ENCODE assay signal across 8 cellular contexts in genomic region chr15:101258238-101259144, GRCh38. TPM values are rescaled to one million over a fixed set of nuclear protein-coding genes. Genes with fewer than 3 reads are reported as not detected.
DNase-seq lines count a peak whose midpoint lies in the region; ATAC-seq and TF ChIP-seq lines count a peak whose summit lies in the region.

No MANE protein-coding gene starts in this region.

- BruUV-seq in Panc1 (replicated peaks; lab: Mats Ljungman, UMichigan) = no TSS peak

- H3K4me3 ChIP-seq in HUES48 (ENCODE audit: low read depth, low read length) = no peak overlapping the region
- H3K4me3 ChIP-seq in Panc1 (ENCODE audit: low read depth in 2 of 2, low read length in 2 of 2) = peak overlapping the region in 1 of 2 experiments; percentile 12; a peak in 1 of 4 replicates
- H3K4me3 ChIP-seq in adipocyte (ENCODE audit: low read length) = no peak overlapping the region
- H3K4me3 ChIP-seq in heart right ventricle = no peak overlapping the region

- WGBS in heart right ventricle, 2 donors = 25 to 35% methylated on average over 11 of the region's 11 CpGs

- TF ChIP-seq CTCF in Panc1 (IDR thresholded peaks at IDR 0.05) = peak; percentile 84
- TF ChIP-seq CTCF in heart right ventricle (IDR thresholded peaks at IDR 0.05) = peak; percentile 71 to 97 (median 90)

- no peak overlapping the region for H3K4me3 Mint-ChIP-seq in activated T-cell treated with anti-CD3 and anti-CD28 coated beads, Interleukin-2, amount 50 U/mL, for 24 hours

- in situ Hi-C loops in Panc1 (cut with HindIII; ENCODE audit: low pct_unique_long_range_greater_than_20kb, low sequenced_read_pairs) = no loop called here

- no peaks in the 10 kb centered on the region for H3K27me3 ChIP-seq in HUES48 (ENCODE audit: control insufficient read depth, insufficient read depth, low read length)
- H3K27me3 ChIP-seq in Panc1 (ENCODE audit: control insufficient read depth, insufficient read depth, low read length) = no peaks in the 10 kb centered on the region
- no peaks in the 10 kb centered on the region for H3K27me3 ChIP-seq in adipocyte (replicated peaks; ENCODE audit: control insufficient read depth, insufficient read depth, low read length)
- H3K27me3 ChIP-seq in heart right ventricle = no peaks in the 10 kb centered on the region

- DNase-seq in activated T-cell treated with anti-CD3 and anti-CD28 coated beads for 24 hours (ENCODE audit: low read depth) (peak; percentile 43), Panc1 (ENCODE audit: low read depth, low spot score) (peak; percentile 38), adipocyte (ENCODE audit: low read depth) (peak; percentile 89), heart right ventricle (peak in 1 of 2 donors; percentile 75), retina (peak; percentile 79)
- DNase-seq in activated T-cell treated with anti-CD3 and anti-CD28 coated beads, Interleukin-2, amount 50 U/mL, for 24 hours = no peak

- intact Hi-C loops in Panc1 (cut with micrococcal nuclease; ENCODE audit: unreplicated experiment) (loop anchor here (1.0 to 10.0 kb wide), 3 partner anchors 169 to 344 kb away; partner anchors contain the start of gene LRRK1), heart right ventricle (cut with DNase I) (loop anchor here (1.0 to 10.0 kb wide), 12 partner anchors 134 to 634 kb away; partner anchors contain the start of gene LRRK1 (in 2 of the 10))

- POLR2A ChIA-PET in Panc1 (lab: Charles Lee) = no interaction called here

- peaks cover 28% of the 10 kb centered on the region for H3K4me1 Mint-ChIP-seq in activated T-cell treated with anti-CD3 and anti-CD28 coated beads, Interleukin-2, amount 50 U/mL, for 24 hours (ENCODE audit: low read depth)

- H3K36me3 Mint-ChIP-seq in activated T-cell treated with anti-CD3 and anti-CD28 coated beads, Interleukin-2, amount 50 U/mL, for 24 hours (ENCODE audit: low read depth) = no peaks in the 10 kb centered on the region

- H3K9ac ChIP-seq in HUES48 (ENCODE audit: low read depth, low read length) (peak overlapping the region; percentile 25; the same call in 1 of the 2 replicates), adipocyte (ENCODE audit: low read length) (no peak overlapping the region)

- no peaks in the 10 kb centered on the region for H3K9me3 ChIP-seq in HUES48 (ENCODE audit: control insufficient read depth, insufficient read depth, low read length)
- H3K9me3 ChIP-seq in Panc1 (ENCODE audit: control insufficient read depth, insufficient read depth, low read depth, low read length) = no peaks in the 10 kb centered on the region
- no peaks in the 10 kb centered on the region for H3K9me3 ChIP-seq in adipocyte (ENCODE audit: control insufficient read depth, low read length)
- no peaks in the 10 kb centered on the region for H3K9me3 ChIP-seq in heart right ventricle

- H3K27ac ChIP-seq in HUES48 (ENCODE audit: low read depth, low read length) = no peak overlapping the region
- no peak overlapping the region for H3K27ac ChIP-seq in Panc1 (ENCODE audit: low read length)
- no peak overlapping the region for H3K27ac ChIP-seq in heart right ventricle

- H3K27me3 Mint-ChIP-seq in activated T-cell treated with anti-CD3 and anti-CD28 coated beads, Interleukin-2, amount 50 U/mL, for 24 hours = peaks cover 6% of the 10 kb centered on the region

- H3K27ac Mint-ChIP-seq in activated T-cell treated with anti-CD3 and anti-CD28 coated beads, Interleukin-2, amount 50 U/mL, for 24 hours = no peak overlapping the region

- CTCF ChIA-PET in Panc1 (lab: Charles Lee) = interaction anchor here (0.7 to 1.4 kb wide), 6 partner anchors 59 to 1995 kb away, joined by 3 to 5 read pairs (median 4); no protein-coding TSS in a partner anchor

- H3K36me3 ChIP-seq in HUES48 (ENCODE audit: control insufficient read depth, insufficient read depth, low read length) (no peaks in the 10 kb centered on the region), Panc1 (ENCODE audit: control insufficient read depth, insufficient read depth, low read length) (no peaks in the 10 kb centered on the region), adipocyte (ENCODE audit: control insufficient read depth, insufficient read depth, low read length, severe bottlenecking) (no peaks in the 10 kb centered on the region), heart right ventricle (no peaks in the 10 kb centered on the region)

- H3K4me1 ChIP-seq in HUES48 (ENCODE audit: control insufficient read depth, insufficient read depth, low read length) (peaks cover 15% of the 10 kb centered on the region), Panc1 (ENCODE audit: control insufficient read depth, insufficient read depth, low read length) (peaks cover 14% of the 10 kb centered on the region), adipocyte (ENCODE audit: control insufficient read depth, insufficient read depth, low read length) (peaks cover 5% of the 10 kb centered on the region), heart right ventricle (peaks cover 0 to 26% (median 21%) of the 10 kb centered on the region in 9 donors)

- H3K9me3 Mint-ChIP-seq in activated T-cell treated with anti-CD3 and anti-CD28 coated beads, Interleukin-2, amount 50 U/mL, for 24 hours = no peaks in the 10 kb centered on the region

- ATAC-seq in Panc1 (peak; percentile 85), heart right ventricle (peak in 7 of 8 donors; percentile 43 to 78 (median 67)), HG02981 (IDR thresholded peaks at IDR 0.05; ENCODE audit: unreplicated experiment) (no peak)

RNA-seq across cellular contexts. Expression of gene CHSY1, which starts 6.6 kb away (rescaled TPM):
- 50.8 TPM for total RNA-seq in Panc1 (2021; ENCODE audit: unreplicated experiment)
- 21.5 TPM for polyA plus RNA-seq in Panc1 (2012; ENCODE audit: insufficient read length)
- total RNA-seq in heart right ventricle = 10 to 100 TPM in 8 of 10 donors, 1 to 10 TPM in 2; 9.7 to 35.1 (median 15.7) TPM
- 10 to 100 TPM in 1 of 2 donors, 1 to 10 TPM in 1; 6.9 to 11.3 TPM for polyA plus RNA-seq in heart right ventricle

RNA-seq across cellular contexts. Expression of gene SELENOS, which starts 18.8 kb away (rescaled TPM):
- total RNA-seq in Panc1 (2021; ENCODE audit: unreplicated experiment) (74.9 TPM), heart right ventricle (10 to 100 TPM; 28.4 to 90.6 (median 42.7) TPM)
- polyA plus RNA-seq in Panc1 (2012; ENCODE audit: insufficient read length) = 55.4 TPM
- 100 to 1,000 TPM in 1 of 2 donors, 10 to 100 TPM in 1; 48.4 to 192 TPM for polyA plus RNA-seq in heart right ventricle

RNA-seq across cellular contexts. Expression of gene SNRPA1, which starts 36.6 kb away (rescaled TPM):
- total RNA-seq in Panc1 (2021; ENCODE audit: unreplicated experiment) (98.0 TPM), heart right ventricle (10 to 100 TPM; 23.8 to 36.3 (median 29.9) TPM)
- polyA plus RNA-seq in Panc1 (2012; ENCODE audit: insufficient read length) = 134 TPM
- polyA plus RNA-seq in heart right ventricle = 10 to 100 TPM; 25.0 to 51.4 TPM
